In the genomic region with DNA sequence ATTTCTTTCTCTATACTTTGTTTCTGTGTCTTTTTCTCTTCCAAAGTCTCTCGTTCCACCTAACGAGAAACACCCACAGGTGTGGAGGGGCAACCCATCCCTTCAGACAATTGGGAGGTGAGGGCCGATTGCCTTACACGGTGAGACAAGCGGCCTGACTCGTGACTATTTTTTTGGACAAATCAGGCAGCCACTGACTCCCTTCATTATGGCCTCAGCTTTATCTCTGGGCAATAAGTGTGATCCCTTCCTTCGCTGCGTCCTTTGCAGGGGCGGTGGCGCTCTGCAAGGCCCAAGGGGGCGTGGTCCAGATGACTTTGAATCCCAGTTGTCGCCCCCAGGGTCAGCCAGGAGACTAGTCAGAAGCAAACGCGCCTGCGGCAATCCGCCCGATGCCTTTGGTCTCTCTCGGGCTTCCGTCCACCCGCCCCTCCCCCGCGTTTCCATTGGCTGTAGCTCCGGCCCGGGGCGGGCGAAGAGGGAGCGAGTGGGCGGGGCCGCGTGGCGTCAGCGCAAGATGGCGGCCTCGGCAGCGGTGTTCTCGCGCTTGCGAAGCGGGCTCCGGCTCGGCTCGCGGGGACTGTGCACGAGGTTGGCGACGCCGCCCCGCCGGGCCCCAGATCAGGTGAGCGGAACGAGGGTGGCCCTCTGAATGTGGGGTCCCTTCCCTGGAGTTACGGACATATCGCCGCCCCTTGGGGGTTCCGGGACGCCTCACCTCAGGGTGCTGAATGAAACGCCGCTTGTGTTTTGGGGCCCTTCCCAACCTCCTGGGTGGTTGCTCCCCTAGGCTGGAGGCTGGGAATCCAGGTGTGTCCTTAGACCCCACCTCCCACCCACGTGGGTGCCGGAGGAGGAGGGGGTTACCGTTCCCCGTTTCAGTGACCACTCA, we compare ENCODE assay signal across 8 cellular contexts. TPM values are rescaled to one million over a fixed set of nuclear protein-coding genes. Genes with fewer than 3 reads are reported as not detected.
A peak's percentile ranks its signal among the peaks of the same experiment; 100 is the strongest.
DNase-seq lines count a peak whose midpoint lies in the region; ATAC-seq and TF ChIP-seq lines count a peak whose summit lies in the region.

TIMM50 (plus strand) TSS at position 502 of the 892 bp plus-strand sequence; CDS start at position 518, 16 bp downstream.

- intact Hi-C loops in aorta (cut with DNase I): loop anchor here in 1 of 2 donors (2.0 kb wide), 1 partner anchor 52 kb away; the partner anchor contains the start of gene EID2B

- H3K36me3 ChIP-seq in aorta (ENCODE audit: control insufficient read depth in 1 of 2, insufficient read depth in 2 of 2, low read length in 1 of 2): peaks cover 0 to 5% of the 10 kb centered on the region in 2 donors

- no peaks in the 10 kb centered on the region for H3K9me3 ChIP-seq in aorta (ENCODE audit: control insufficient read depth, low read length)

- H3K27me3 ChIP-seq in aorta (ENCODE audit: control insufficient read depth in 1 of 2, insufficient read depth in 2 of 2, low read length in 1 of 2): no peaks in the 10 kb centered on the region

- H3K4me3 ChIP-seq in astrocyte of the cerebellum (ENCODE audit: low read depth, low read length) (peak within 1 kb of the TSS; percentile 98), aorta (ENCODE audit: low read length in 2 of 2) (peak within 1 kb of the TSS; percentile 63 to 72)

- in situ Hi-C loops in astrocyte of the cerebellum (cut with HindIII; ENCODE audit: low sequenced_read_pairs): no loop called here

- no peaks in the 10 kb centered on the region for H3K4me1 ChIP-seq in aorta (ENCODE audit: control insufficient read depth in 1 of 2, insufficient read depth in 2 of 2, low read length in 2 of 2)

- peak within 1 kb of the TSS in 1 of 2 donors; percentile 30 for H3K27ac ChIP-seq in aorta (ENCODE audit: low read depth in 1 of 2, low read length in 2 of 2)

- peak; percentile 58 for DNase-seq in NCI-H2081 treated with DMSO at 0.1 percent for 48 hours (lab: John Stamatoyannopoulos, UW)
- DNase-seq in T1000 (lab: John Stamatoyannopoulos, UW): peak; percentile 97
- peak; percentile 68 for DNase-seq in astrocyte of the cerebellum (ENCODE audit: low read depth)
- DNase-seq in hepatic stellate cell (ENCODE audit: low spot score): peak; percentile 95
- DNase-seq in renal cortical epithelial cell (ENCODE audit: low read depth): peak; percentile 81
- peak; percentile 98 to 100 for DNase-seq in aorta

- ATAC-seq in GM18511 (IDR thresholded peaks at IDR 0.05; ENCODE audit: unreplicated experiment) (peak; percentile 86), HG03025 (IDR thresholded peaks at IDR 0.05; ENCODE audit: low FRiP score, unreplicated experiment) (peak; percentile 54), aorta (ENCODE audit: low FRiP score) (peak; percentile 98)

- WGBS in aorta, 2 donors: 0 to 1% methylated on average over 55 to 62 of the region's 62 CpGs

- no peak for TF ChIP-seq CTCF in astrocyte of the cerebellum (IDR thresholded peaks at IDR 0.05; ENCODE audit: low read depth, low read length, missing control alignments)

RNA-seq across cellular contexts. Expression of gene TIMM50, which starts in this region (rescaled TPM):
- 43.6 and 71.4 TPM in 2 replicates for total RNA-seq in renal cortical epithelial cell
- 10 to 100 TPM; 31.1 to 39.5 TPM for total RNA-seq in aorta
- polyA plus RNA-seq in aorta: 10 to 100 TPM; 20.0 to 61.8 TPM
